Comparison of ENCODE assay signal across 8 cellular contexts in the genomic region with DNA sequence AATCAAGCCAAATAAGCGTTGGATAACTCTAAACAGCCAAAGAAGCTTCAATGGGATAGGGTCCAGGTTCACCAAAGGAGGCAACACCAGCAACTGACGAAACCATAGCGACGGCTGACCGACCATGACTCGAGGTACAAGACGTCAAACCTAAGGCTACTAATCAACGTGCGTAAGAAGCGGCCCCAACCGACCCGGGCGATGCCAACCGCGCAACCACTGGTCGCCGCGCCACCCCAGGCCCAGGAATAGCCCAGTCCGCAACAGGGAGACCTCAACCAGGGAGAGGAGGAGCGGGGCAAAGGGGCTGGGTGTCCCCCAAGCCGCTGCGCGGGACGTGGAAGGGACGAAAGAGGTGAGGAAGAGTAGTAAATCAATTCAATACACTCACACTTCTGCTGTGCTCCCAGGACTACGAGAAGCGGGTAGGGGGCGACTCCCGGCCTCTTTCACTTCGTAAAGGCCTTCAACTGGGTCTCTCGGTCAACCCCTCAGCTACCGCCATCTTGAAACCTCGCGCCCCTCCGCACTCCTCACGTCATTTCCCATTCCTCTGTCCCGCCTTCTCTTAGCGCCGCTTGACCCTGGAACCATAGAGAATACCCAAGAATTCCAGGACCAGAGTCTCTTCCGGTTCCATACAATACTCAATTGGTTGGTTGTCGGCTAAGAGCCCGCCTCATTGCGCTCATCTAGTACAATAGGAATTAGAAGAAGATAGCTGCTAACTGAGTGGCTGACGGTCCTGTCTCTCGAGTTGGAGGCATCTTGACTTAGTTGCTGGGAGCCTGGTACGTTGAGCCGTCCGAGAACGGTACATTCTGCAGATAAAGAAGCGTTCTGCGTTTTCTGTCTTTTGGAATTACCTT. TPM values are rescaled to one million over a fixed set of nuclear protein-coding genes. Genes with fewer than 3 reads are reported as not detected.
DNase-seq lines count a peak whose midpoint lies in the region; ATAC-seq and TF ChIP-seq lines count a peak whose summit lies in the region.

A gene with protein sequence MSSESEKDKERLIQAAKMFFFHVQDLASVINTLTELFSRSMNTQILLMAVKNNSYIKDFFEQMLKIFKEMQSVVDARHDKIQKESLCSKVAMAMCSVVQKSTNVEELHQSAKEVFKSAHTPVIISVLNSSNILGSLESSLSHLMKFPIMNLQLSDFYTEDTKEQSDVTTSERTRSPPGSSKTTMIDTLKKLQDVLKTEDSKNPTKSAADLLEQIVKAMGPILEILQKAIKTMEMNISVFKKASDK (plus strand): TSS at position 710 of the 869 bp plus-strand sequence. CDS start 19,266 bp downstream, outside the sequence.
Gene WBP11, minus strand, starts transcription at position 518 of the 869 bp plus-strand sequence. CDS start 2,095 bp downstream, outside the sequence.

- DNase-seq in GM04504 (ENCODE audit: low read depth) (peak; percentile 99), HFF-Myc (ENCODE audit: extremely low read depth, low read depth) (peak; percentile 98), MV-4-11 (lab: John Stamatoyannopoulos, UW) (peak; percentile 99), SJCRH30 (peak; percentile 95 to 98), neuronal stem cell (ENCODE audit: low spot score) (peak; percentile 96)
- DNase-seq in activated naive CD4-positive, alpha-beta T cell treated with Interleukin-2 at 50 U/mL for 16 hours = peak; percentile 89

- H2BK5ac ChIP-seq in neuronal stem cell (ENCODE audit: low read length) = peak within 1 kb of the TSS; percentile 72

- peak within 1 kb of the TSS; percentile 58 for H3K4me2 ChIP-seq in neuronal stem cell (ENCODE audit: insufficient read depth, low read length, poor library complexity, severe bottlenecking)

- H2BK120ac ChIP-seq in neuronal stem cell (ENCODE audit: low read depth, low read length) = no peak within 1 kb of the TSS

- H3K18ac ChIP-seq in neuronal stem cell (ENCODE audit: low read length) = peak within 1 kb of the TSS; percentile 73

- no peak for TF ChIP-seq EP300 in gastroesophageal sphincter (IDR thresholded peaks at IDR 0.05)

- H3K36me3 ChIP-seq in SJCRH30 (peaks cover 28% of the 10 kb centered on the region), gastroesophageal sphincter (peaks cover 0 to 18% of the 10 kb centered on the region in 2 donors), neuronal stem cell (replicated peaks in 1 of 2; ENCODE audit: control insufficient read depth in 2 of 2, insufficient read depth in 2 of 2, low read length in 2 of 2) (peaks cover 4 to 33% of the 10 kb centered on the region in 2 donors), subcutaneous abdominal adipose tissue (ENCODE audit: control insufficient read depth in 5 of 5, insufficient read depth in 5 of 5, low read length in 5 of 5) (peaks cover 8 to 16% (median 13%) of the 10 kb centered on the region in 5 donors)

- H3K14ac ChIP-seq in neuronal stem cell (ENCODE audit: low read length) = no peak within 1 kb of the TSS

- H3K9ac ChIP-seq in neuronal stem cell (ENCODE audit: low read depth, low read length, poor library complexity) = peak within 1 kb of the TSS; percentile 95
- H3K9ac ChIP-seq in subcutaneous abdominal adipose tissue (ENCODE audit: low read length in 5 of 5) = peak within 1 kb of the TSS; percentile 82 to 98 (median 91)

- H3K4me1 ChIP-seq in SJCRH30 (peaks cover 13% of the 10 kb centered on the region), gastroesophageal sphincter (peaks cover 0 to 30% (median 6%) of the 10 kb centered on the region in 3 donors), neuronal stem cell (ENCODE audit: control insufficient read depth in 2 of 2, insufficient read depth in 1 of 2, low read depth in 1 of 2, low read length in 2 of 2) (peaks cover 1 to 7% of the 10 kb centered on the region in 2 donors), subcutaneous abdominal adipose tissue (ENCODE audit: control insufficient read depth in 5 of 5, insufficient read depth in 5 of 5, low read length in 5 of 5) (peaks cover 0 to 23% (median 19%) of the 10 kb centered on the region in 5 donors)

- H3K4ac ChIP-seq in neuronal stem cell (ENCODE audit: low read length) = no peak within 1 kb of the TSS

- H2AFZ ChIP-seq in neuronal stem cell (ENCODE audit: low read length) = peak within 1 kb of the TSS; percentile 86

- ATAC-seq in gastroesophageal sphincter = peak; percentile 100

- H3K79me1 ChIP-seq in neuronal stem cell (ENCODE audit: low read depth, low read length) = peaks cover 3% of the 10 kb centered on the region

- H3K9me3 ChIP-seq in SJCRH30 (replicated peaks) = no peaks in the 10 kb centered on the region
- H3K9me3 ChIP-seq in gastroesophageal sphincter = no peaks in the 10 kb centered on the region
- H3K9me3 ChIP-seq in neuronal stem cell (replicated peaks in 1 of 2; ENCODE audit: control insufficient read depth in 2 of 2, insufficient read depth in 1 of 2, low read depth in 1 of 2, low read length in 2 of 2) = no peaks in the 10 kb centered on the region
- no peaks in the 10 kb centered on the region for H3K9me3 ChIP-seq in subcutaneous abdominal adipose tissue (ENCODE audit: control insufficient read depth in 5 of 5, low read length in 5 of 5)

- no peak within 1 kb of the TSS for H4K8ac ChIP-seq in neuronal stem cell (ENCODE audit: low read depth, low read length)

- H3K4me3 ChIP-seq in HFF-Myc (replicated peaks; ENCODE audit: low read depth, low read length) (peak within 1 kb of the TSS; percentile 94), SJCRH30 (peak within 1 kb of the TSS; percentile 95), gastroesophageal sphincter (peak within 1 kb of the TSS; percentile 55 to 66), neuronal stem cell (ENCODE audit: low read length in 2 of 2) (peak within 1 kb of the TSS; percentile 82 to 90), subcutaneous abdominal adipose tissue (ENCODE audit: low read depth in 1 of 5, low read length in 5 of 5) (peak within 1 kb of the TSS; percentile 74 to 96 (median 96))

- TF ChIP-seq CTCF in HFF-Myc (IDR thresholded peaks at IDR 0.05; ENCODE audit: low read depth, low read length, missing control alignments) (no peak), gastroesophageal sphincter (IDR thresholded peaks at IDR 0.05) (no peak)

- no peak within 1 kb of the TSS for H2BK15ac ChIP-seq in neuronal stem cell (ENCODE audit: low read length)

- H4K91ac ChIP-seq in neuronal stem cell (ENCODE audit: low read depth, low read length, poor library complexity) = peak within 1 kb of the TSS; percentile 49

- H3K27ac ChIP-seq in SJCRH30 (peak within 1 kb of the TSS; percentile 90), gastroesophageal sphincter (peak within 1 kb of the TSS; percentile 87 to 95 (median 93)), neuronal stem cell (replicated peaks; ENCODE audit: low read length) (peak within 1 kb of the TSS; percentile 44), subcutaneous abdominal adipose tissue (ENCODE audit: low read depth, low read length) (peak within 1 kb of the TSS; percentile 88)

- H3K27me3 ChIP-seq in SJCRH30 = no peaks in the 10 kb centered on the region
- H3K27me3 ChIP-seq in gastroesophageal sphincter = no peaks in the 10 kb centered on the region
- H3K27me3 ChIP-seq in neuronal stem cell (ENCODE audit: control insufficient read depth in 3 of 3, insufficient read depth in 3 of 3, low read depth in 1 of 3, low read length in 3 of 3) = no peaks in the 10 kb centered on the region
- no peaks in the 10 kb centered on the region for H3K27me3 ChIP-seq in subcutaneous abdominal adipose tissue (ENCODE audit: control insufficient read depth in 5 of 5, insufficient read depth in 4 of 5, low read length in 5 of 5)

- peak; percentile 12 to 34 for TF ChIP-seq POLR2A in gastroesophageal sphincter (IDR thresholded peaks at IDR 0.05)

- 0% methylated on average over 25 to 29 of the region's 51 CpGs for WGBS in gastroesophageal sphincter (ENCODE audit: low coverage in 1 of 2), 2 donors
- no CpG with 5 or more reads among the region's 51 CpGs for WGBS in neuronal stem cell (ENCODE audit: extremely low coverage in 2 of 2, insufficient read length in 2 of 2, insufficient replicate concordance in 1 of 2), 2 donors

- no peak within 1 kb of the TSS for H3K23ac ChIP-seq in neuronal stem cell (ENCODE audit: low read depth, low read length, poor library complexity)

- peak within 1 kb of the TSS; percentile 56 for H2AK5ac ChIP-seq in neuronal stem cell (ENCODE audit: low read depth, low read length)

- H2BK12ac ChIP-seq in neuronal stem cell (ENCODE audit: low read length) = no peak within 1 kb of the TSS

RNA-seq across cellular contexts. Expression of the first gene that starts in this region (rescaled TPM):
- total RNA-seq in SJCRH30 (2014; rRNA removed; shearing (Covaris generic)) = 1.2 and 1.8 TPM in 2 replicates
- total RNA-seq in gastroesophageal sphincter = 1 to 10 TPM in 2 of 4 donors, under 1 TPM in 2; 0.40 to 1.5 (median 1.0) TPM
- 7.3 TPM for polyA plus RNA-seq in neuronal stem cell (2013, experiment 1 of 2)
- 6.9 TPM for polyA plus RNA-seq in neuronal stem cell (2013, experiment 2 of 2)

RNA-seq across cellular contexts. Expression of gene WBP11, which starts in this region (rescaled TPM):
- total RNA-seq in SJCRH30 (2014; rRNA removed; shearing (Covaris generic)) = 50.6 and 65.1 TPM in 2 replicates
- 10 to 100 TPM; 13.5 to 24.3 (median 21.1) TPM for total RNA-seq in gastroesophageal sphincter
- polyA plus RNA-seq in neuronal stem cell (2013, experiment 1 of 2) = 108 TPM
- 110 TPM for polyA plus RNA-seq in neuronal stem cell (2013, experiment 2 of 2)

Comparison
In these comparisons a context has a peak if more than half of its experiments do, and no peak if none do; other contexts are left out.
1. Peak in every context shown above with its lines: DNase-seq, ATAC-seq, H3K4me3 ChIP-seq and H3K27ac ChIP-seq.